In genomic region chr14:75291331-75291730, GRCh38 we compare ENCODE assay signal across 32 cellular contexts.
"Had no signal": no experiment of that assay in that cellular context is flagged by ENCODE, and none has a peak within 500 bp of the region (broad histone marks: within the 10 kb centered on the region; RNA-seq: fewer than 3 reads in every experiment).

No MANE protein-coding gene starts in this region.

- FAIRE-seq: keratinocyte, small intestine had no signal

- H3K9me3 ChIP-seq: gastrocnemius medialis, ovary, right lobe of liver, thyroid gland had no signal

- H3K27ac ChIP-seq: gastrocnemius medialis, hepatocyte, ovary, thyroid gland, WERI-Rb-1 had no signal

- H3K27me3 ChIP-seq: gastrocnemius medialis, hepatocyte, ovary, right lobe of liver, thyroid gland had no signal

- H3K9me3 Mint-ChIP-seq: activated naive CD4-positive, alpha-beta T cell treated with anti-CD3 and anti-CD28 coated beads, Interleukin-2, amount 50 U/mL, for 24 hours; activated naive CD8-positive, alpha-beta T cell treated with anti-CD3 and anti-CD28 coated beads, Interleukin-2, amount 50 U/mL, for 24 hours; activated T-cell treated with anti-CD3 and anti-CD28 coated beads, Interleukin-2, amount 50 U/mL, for 24 hours; nephron; stimulated activated memory B cell treated with anti-CD40 and anti-IgM and Interleukin-4, amounts not matched to agents 10 μg/mL and 1 μg/mL and 100 μg/mL, for 72 hours; stimulated activated naive CD8-positive, alpha-beta T cell treated with anti-CD3 and anti-CD28 coated beads, Interleukin-15, amount 100 ng/mL, for 72 hours had no signal

- H3K4me3 Mint-ChIP-seq: activated naive CD4-positive, alpha-beta T cell treated with anti-CD3 and anti-CD28 coated beads, Interleukin-2, amount 50 U/mL, for 24 hours; activated naive CD8-positive, alpha-beta T cell treated with anti-CD3 and anti-CD28 coated beads, Interleukin-2, amount 50 U/mL, for 24 hours; activated T-cell treated with anti-CD3 and anti-CD28 coated beads, Interleukin-2, amount 50 U/mL, for 24 hours; stimulated activated memory B cell treated with anti-CD40 and anti-IgM and Interleukin-4, amounts not matched to agents 10 μg/mL and 1 μg/mL and 100 μg/mL, for 72 hours; stimulated activated naive CD8-positive, alpha-beta T cell treated with anti-CD3 and anti-CD28 coated beads, Interleukin-15, amount 100 ng/mL, for 72 hours had no signal

- H3K79me2 ChIP-seq: hepatocyte had no signal

- H3K27me3 Mint-ChIP-seq: activated naive CD4-positive, alpha-beta T cell treated with anti-CD3 and anti-CD28 coated beads, Interleukin-2, amount 50 U/mL, for 24 hours; activated T-cell treated with anti-CD3 and anti-CD28 coated beads, Interleukin-2, amount 50 U/mL, for 24 hours had no signal

- H3K36me3 Mint-ChIP-seq: activated naive CD4-positive, alpha-beta T cell treated with anti-CD3 and anti-CD28 coated beads, Interleukin-2, amount 50 U/mL, for 24 hours; stimulated activated memory B cell treated with anti-CD40 and anti-IgM and Interleukin-4, amounts not matched to agents 10 μg/mL and 1 μg/mL and 100 μg/mL, for 72 hours had no signal

- H3K27ac Mint-ChIP-seq: activated naive CD4-positive, alpha-beta T cell treated with anti-CD3 and anti-CD28 coated beads, Interleukin-2, amount 50 U/mL, for 24 hours; activated naive CD8-positive, alpha-beta T cell treated with anti-CD3 and anti-CD28 coated beads, Interleukin-2, amount 50 U/mL, for 24 hours; activated T-cell treated with anti-CD3 and anti-CD28 coated beads, Interleukin-2, amount 50 U/mL, for 24 hours; nephron; progenitor cell of endocrine pancreas; stimulated activated memory B cell treated with anti-CD40 and anti-IgM and Interleukin-4, amounts not matched to agents 10 μg/mL and 1 μg/mL and 100 μg/mL, for 72 hours; stimulated activated naive CD8-positive, alpha-beta T cell treated with anti-CD3 and anti-CD28 coated beads, Interleukin-15, amount 100 ng/mL, for 72 hours had no signal

- H3K36me3 ChIP-seq: gastrocnemius medialis, ovary, right lobe of liver, thyroid gland, WERI-Rb-1 had no signal

- ATAC-seq: activated CD4-positive, CD25-positive, alpha-beta regulatory T cell treated with anti-CD3 and anti-CD28 coated beads, Interleukin-2, amount 50 U/mL, for 24 hours; activated naive CD8-positive, alpha-beta T cell treated with anti-CD3 and anti-CD28 coated beads, Interleukin-2, amount 50 U/mL, for 24 hours; gastrocnemius medialis; left cardiac atrium; right lobe of liver; stimulated activated memory B cell treated with anti-CD40 and anti-IgM and Interleukin-4, amounts not matched to agents 10 μg/mL and 1 μg/mL and 100 μg/mL, for 72 hours; stimulated activated naive CD8-positive, alpha-beta T cell treated with anti-CD3 and anti-CD28 coated beads, Interleukin-15, amount 100 ng/mL, for 72 hours had no signal

- H2AFZ ChIP-seq: hepatocyte had no signal

- H3K4me3 ChIP-seq: gastrocnemius medialis, hepatocyte, ovary, right lobe of liver, thyroid gland had no signal

- DNase-seq: activated CD4-positive, alpha-beta T cell treated with anti-CD3 and anti-CD28 coated beads for 48 hours; activated CD4-positive, alpha-beta T cell treated with anti-CD3 and anti-CD28 coated beads, Interleukin-2, amount 50 U/mL, for 48 hours; activated CD8-positive, alpha-beta memory T cell treated with anti-CD3 and anti-CD28 coated beads, Interleukin-2, amount 50 U/mL, for 4 hours; activated gamma-delta T cell; activated naive CD8-positive, alpha-beta T cell treated with anti-CD3 and anti-CD28 coated beads, Interleukin-2, amount 50 U/mL, for 24 hours; activated T-cell treated with anti-CD3 and anti-CD28 coated beads, Interleukin-2, amount 50 U/mL, for 24 hours; amygdala; caudate nucleus; dermis blood vessel endothelial cell; effector memory CD4-positive, alpha-beta T cell; left cardiac atrium; mammary epithelial cell; midbrain; right lobe of liver; small intestine; stimulated activated CD4-positive, alpha-beta T cell treated with anti-CD3 and anti-CD28 coated beads, Interleukin-4, amount 100 ng/mL, for 4 hours; stimulated activated CD8-positive, alpha-beta memory T cell treated with anti-CD3 and anti-CD28 coated beads, Interleukin-4, amount 100 ng/mL, for 48 hours; stimulated activated naive CD8-positive, alpha-beta T cell treated with anti-CD3 and anti-CD28 coated beads, Interleukin-15, amount 100 ng/mL, for 72 hours; substantia nigra; T-helper 1 cell; T1000; thyroid gland; WERI-Rb-1 had no signal

- H3K4me2 ChIP-seq: hepatocyte had no signal
